Comparison of ENCODE assay signal across 17 cellular contexts in genomic region chr6:125020385-125020784, GRCh38. TPM values are rescaled to one million over a fixed set of nuclear protein-coding genes. Genes with fewer than 3 reads are reported as not detected.
DNase-seq lines count a peak whose midpoint lies in the region; ATAC-seq and TF ChIP-seq lines count a peak whose summit lies in the region.
"Had no signal": no experiment of that assay in that cellular context is flagged by ENCODE, and none has a peak within 500 bp of the region (broad histone marks: within the 10 kb centered on the region; RNA-seq: fewer than 3 reads in every experiment).

No MANE protein-coding gene starts in this region.

- intact Hi-C loops in CD4-positive, alpha-beta memory T cell (cut with micrococcal nuclease), result no loop called here

- no peak overlapping the region for H3K4me3 ChIP-seq in HUES6 (ENCODE audit: low read depth, low read length)
- no peak overlapping the region for H3K4me3 ChIP-seq in CD4-positive, alpha-beta memory T cell (ENCODE audit: low read length in 2 of 2)
- H3K4me3 ChIP-seq: Peyer's patch, testis had no signal

- no peaks in the 10 kb centered on the region for H3K4me1 Mint-ChIP-seq in mesothelial cell of epicardium
- no peaks in the 10 kb centered on the region for H3K4me1 Mint-ChIP-seq in CD4-positive, alpha-beta memory T cell
- H3K4me1 Mint-ChIP-seq: activated naive CD8-positive, alpha-beta T cell treated with anti-CD3 and anti-CD28 coated beads for 36 hours; B cell; memory B cell; T-cell had no signal

- ATAC-seq in activated CD4-positive, CD25-positive, alpha-beta regulatory T cell treated with anti-CD3 and anti-CD28 coated beads, Interleukin-2, amount 50 U/mL, for 24 hours, result no peak
- no peak for ATAC-seq in GM18867 (IDR thresholded peaks at IDR 0.05; ENCODE audit: unreplicated experiment)
- ATAC-seq: T-cell had no signal

- no peak overlapping the region for H3K4me3 Mint-ChIP-seq in mesothelial cell of epicardium
- H3K4me3 Mint-ChIP-seq in CD4-positive, alpha-beta memory T cell, result no peak overlapping the region
- H3K4me3 Mint-ChIP-seq: activated naive CD8-positive, alpha-beta T cell treated with anti-CD3 and anti-CD28 coated beads for 36 hours; B cell; memory B cell; T-cell had no signal

- H3K9me3 ChIP-seq in HUES6 (ENCODE audit: control insufficient read depth, insufficient read depth, low read depth, low read length), result no peaks in the 10 kb centered on the region
- H3K9me3 ChIP-seq in CD4-positive, alpha-beta memory T cell (ENCODE audit: control insufficient read depth in 1 of 2, low read length in 2 of 2), result no peaks in the 10 kb centered on the region
- H3K9me3 ChIP-seq: Peyer's patch, testis had no signal

- peaks cover 13% of the 10 kb centered on the region for H3K36me3 Mint-ChIP-seq in mesothelial cell of epicardium
- H3K36me3 Mint-ChIP-seq in CD4-positive, alpha-beta memory T cell, result no peaks in the 10 kb centered on the region
- H3K36me3 Mint-ChIP-seq: activated naive CD8-positive, alpha-beta T cell treated with anti-CD3 and anti-CD28 coated beads for 36 hours; memory B cell; T-cell had no signal

- H3K27ac Mint-ChIP-seq in mesothelial cell of epicardium, result peak overlapping the region; percentile 59
- H3K27ac Mint-ChIP-seq in CD4-positive, alpha-beta memory T cell, result no peak overlapping the region
- H3K27ac Mint-ChIP-seq: activated naive CD8-positive, alpha-beta T cell treated with anti-CD3 and anti-CD28 coated beads for 36 hours; B cell; memory B cell; T-cell had no signal

- H3K9ac ChIP-seq in HUES6 (ENCODE audit: low read length), result no peak overlapping the region

- POLR2A ChIA-PET in CD4-positive, alpha-beta memory T cell (lab: Charles Lee; ENCODE audit: partially characterized antibody), result no interaction called here

- H3K36me3 ChIP-seq in HUES6 (ENCODE audit: control insufficient read depth, insufficient read depth, low read length), result no peaks in the 10 kb centered on the region
- H3K36me3 ChIP-seq in CD4-positive, alpha-beta memory T cell (ENCODE audit: insufficient read depth, low read length), result no peaks in the 10 kb centered on the region
- H3K36me3 ChIP-seq: Peyer's patch had no signal

- DNase-seq in AG20443 (ENCODE audit: low spot score), result peak; percentile 57
- peak; percentile 49 for DNase-seq in dedifferentiated amniotic fluid mesenchymal stem cell (ENCODE audit: extremely low spot score)
- no peak for DNase-seq in mesothelial cell of epicardium (ENCODE audit: low spot score in 2 of 2, unreplicated experiment in 2 of 2)
- no peak for DNase-seq in NK-92 treated with Interleukin-12 subunit alpha and Interleukin-12 subunit beta, amount 100 ng/mL, for 24 hours (lab: John Stamatoyannopoulos, UW)
- DNase-seq in CD4-positive, alpha-beta memory T cell, result no peak
- DNase-seq: activated naive CD8-positive, alpha-beta T cell treated with anti-CD3 and anti-CD28 coated beads for 36 hours; cerebellar nuclear complex; DMS53; Peyer's patch; stimulated activated CD4-positive, alpha-beta T cell treated with anti-CD3 and anti-CD28 coated beads, Interleukin-12 subunit alpha, Interleukin-12 subunit beta, amount 100 ng/mL, for 4 hours; T-cell; testis had no signal

- no peaks in the 10 kb centered on the region for H3K9me3 Mint-ChIP-seq in mesothelial cell of epicardium
- no peaks in the 10 kb centered on the region for H3K9me3 Mint-ChIP-seq in CD4-positive, alpha-beta memory T cell
- H3K9me3 Mint-ChIP-seq: activated naive CD8-positive, alpha-beta T cell treated with anti-CD3 and anti-CD28 coated beads for 36 hours; memory B cell; T-cell had no signal

- no peak for TF ChIP-seq CTCF in mesothelial cell of epicardium (IDR thresholded peaks at IDR 0.05; ENCODE audit: unreplicated experiment)

- no peaks in the 10 kb centered on the region for H3K27me3 Mint-ChIP-seq in mesothelial cell of epicardium (ENCODE audit: low read depth)
- H3K27me3 Mint-ChIP-seq in CD4-positive, alpha-beta memory T cell, result no peaks in the 10 kb centered on the region
- H3K27me3 Mint-ChIP-seq: activated naive CD8-positive, alpha-beta T cell treated with anti-CD3 and anti-CD28 coated beads for 36 hours; B cell; memory B cell had no signal

- H3K4me1 ChIP-seq in HUES6 (ENCODE audit: control insufficient read depth, insufficient read depth, low read length), result peaks cover 23% of the 10 kb centered on the region
- H3K4me1 ChIP-seq in CD4-positive, alpha-beta memory T cell (ENCODE audit: insufficient read depth, low read length), result no peaks in the 10 kb centered on the region

- CTCF ChIA-PET in CD4-positive, alpha-beta memory T cell (lab: Charles Lee; ENCODE audit: partially characterized antibody), result no interaction called here

- no peaks in the 10 kb centered on the region for H3K27me3 ChIP-seq in HUES6 (ENCODE audit: control insufficient read depth, insufficient read depth, low read length)
- H3K27me3 ChIP-seq in CD4-positive, alpha-beta memory T cell (ENCODE audit: insufficient read depth, low read length), result no peaks in the 10 kb centered on the region
- H3K27me3 ChIP-seq: Peyer's patch, testis had no signal

- peak overlapping the region; percentile 60; the same call in 1 of the 2 replicates for H3K27ac ChIP-seq in HUES6 (ENCODE audit: low read depth, low read length)
- H3K27ac ChIP-seq in CD4-positive, alpha-beta memory T cell (ENCODE audit: low read depth, low read length), result no peak overlapping the region
- H3K27ac ChIP-seq: Peyer's patch, testis had no signal

RNA-seq across cellular contexts. Expression of gene RNF217, which starts 58.1 kb away (rescaled TPM):
- total RNA-seq in mesothelial cell of epicardium, result 49.8 to 54.9 TPM (median 51.1 TPM) in 3 replicates
- under 1 TPM; 0.17 to 0.86 TPM for total RNA-seq in CD4-positive, alpha-beta memory T cell
- polyA plus RNA-seq in CD4-positive, alpha-beta memory T cell, result under 1 TPM; 0.03 to 0.06 TPM
- total RNA-seq: B cell had no signal

Comparison
In these comparisons a context has a peak if more than half of its experiments do, and no peak if none do; other contexts are left out.
1. DNase-seq: peak in AG20443 (single experiment) and dedifferentiated amniotic fluid mesenchymal stem cell (single experiment); none in mesothelial cell of epicardium (0 of 2), NK-92 treated with Interleukin-12 subunit alpha and Interleukin-12 subunit beta, amount 100 ng/mL, for 24 hours (single experiment) and CD4-positive, alpha-beta memory T cell (0 of 5).
2. RNA of gene RNF217, which starts 58.1 kb away (total RNA-seq): 49.8 to 54.9 TPM in mesothelial cell of epicardium; 0.17 to 0.86 TPM in CD4-positive, alpha-beta memory T cell; every median in the first group is over 10 times any median in the second.